1 cellular context compared by ENCODE assay signal in the genomic region with DNA sequence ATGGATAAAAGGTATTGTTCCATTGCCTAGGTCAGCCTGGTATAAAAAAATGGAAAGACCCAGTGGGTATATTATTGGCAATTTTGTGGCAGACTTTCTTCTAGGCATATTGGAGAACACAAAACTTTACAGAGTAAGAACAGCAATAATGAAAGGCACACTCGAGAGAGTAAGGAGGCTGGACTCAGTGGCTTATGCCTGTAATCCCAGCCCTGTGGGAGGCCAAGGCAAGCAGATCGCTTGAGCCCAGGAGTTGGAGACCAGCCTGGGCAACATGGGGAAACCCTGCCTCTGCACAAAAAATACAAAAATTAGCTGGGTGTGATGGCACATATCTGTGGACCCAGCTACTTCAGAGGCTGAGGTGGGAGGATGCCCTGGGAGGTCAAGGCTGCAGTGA.
TF ChIP-seq lines count a peak whose summit lies in the region.

No MANE protein-coding gene starts in this region.

TF ChIP-seq in SK-N-SH treated with all-trans-retinoic acid at 6 μM for 48 hours, 23 proteins besides CTCF, POLR2A, EP300 and RAD21 (continued from another document):
- no peak for TF ChIP-seq TSHZ2 (CRISPR knock-in tag; IDR thresholded peaks at IDR 0.05)
- no peak for TF ChIP-seq OSR1 (CRISPR knock-in tag; IDR thresholded peaks at IDR 0.05)
- TF ChIP-seq ARNTL (CRISPR knock-in tag; IDR thresholded peaks at IDR 0.05; ENCODE audit: borderline replicate concordance, low read depth), result no peak
- no peak for TF ChIP-seq PPARA (CRISPR knock-in tag; IDR thresholded peaks at IDR 0.05; ENCODE audit: borderline replicate concordance)
- no peak for TF ChIP-seq POU6F1 (CRISPR knock-in tag; IDR thresholded peaks at IDR 0.05; ENCODE audit: borderline replicate concordance, low read depth)
- TF ChIP-seq TOX (CRISPR knock-in tag; IDR thresholded peaks at IDR 0.05; ENCODE audit: borderline replicate concordance), result no peak
- TF ChIP-seq, protein P1, sequence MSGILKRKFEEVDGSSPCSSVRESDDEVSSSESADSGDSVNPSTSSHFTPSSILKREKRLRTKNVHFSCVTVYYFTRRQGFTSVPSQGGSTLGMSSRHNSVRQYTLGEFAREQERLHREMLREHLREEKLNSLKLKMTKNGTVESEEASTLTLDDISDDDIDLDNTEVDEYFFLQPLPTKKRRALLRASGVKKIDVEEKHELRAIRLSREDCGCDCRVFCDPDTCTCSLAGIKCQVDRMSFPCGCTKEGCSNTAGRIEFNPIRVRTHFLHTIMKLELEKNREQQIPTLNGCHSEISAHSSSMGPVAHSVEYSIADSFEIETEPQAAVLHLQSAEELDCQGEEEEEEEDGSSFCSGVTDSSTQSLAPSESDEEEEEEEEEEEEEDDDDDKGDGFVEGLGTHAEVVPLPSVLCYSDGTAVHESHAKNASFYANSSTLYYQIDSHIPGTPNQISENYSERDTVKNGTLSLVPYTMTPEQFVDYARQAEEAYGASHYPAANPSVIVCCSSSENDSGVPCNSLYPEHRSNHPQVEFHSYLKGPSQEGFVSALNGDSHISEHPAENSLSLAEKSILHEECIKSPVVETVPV (CRISPR knock-in tag; IDR thresholded peaks at IDR 0.05), result no peak
- no peak for TF ChIP-seq ZC3H10 (CRISPR knock-in tag; IDR thresholded peaks at IDR 0.05)
- no peak for TF ChIP-seq ZNF565 (CRISPR knock-in tag; conservative IDR thresholded peaks at IDR 0.05; ENCODE audit: low read depth)
